Comparison of ENCODE assay signal across 2 cellular contexts in the genomic region with DNA sequence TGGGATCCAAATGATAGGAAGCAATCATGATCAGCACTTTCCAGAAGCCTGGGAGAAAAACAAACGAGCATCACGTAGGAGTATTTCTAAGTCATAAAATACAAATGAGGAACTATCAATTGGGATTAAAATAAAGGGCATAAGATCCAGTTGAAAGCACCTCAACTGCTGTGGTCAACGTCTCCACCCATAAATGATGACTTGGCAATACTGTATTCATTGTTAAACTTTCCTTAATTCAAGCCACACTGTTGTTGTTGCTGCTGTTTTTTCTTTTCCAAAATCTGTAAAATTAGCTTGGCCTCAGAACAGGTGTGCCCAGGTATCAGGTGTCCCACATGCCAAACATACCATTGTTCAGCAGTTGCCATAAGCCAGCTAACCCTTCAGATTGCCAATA.
A peak's percentile ranks its signal among the peaks of the same experiment; 100 is the strongest.
TF ChIP-seq lines count a peak whose summit lies in the region.

No MANE protein-coding gene starts in this region.

TF ChIP-seq in HepG2, 621 proteins besides CTCF, POLR2A, EP300 and RAD21:
- TF ChIP-seq MAFF (IDR thresholded peaks at IDR 0.05; ENCODE audit: low read depth, low read length) = peak; percentile 92
- TF ChIP-seq, protein P1, sequence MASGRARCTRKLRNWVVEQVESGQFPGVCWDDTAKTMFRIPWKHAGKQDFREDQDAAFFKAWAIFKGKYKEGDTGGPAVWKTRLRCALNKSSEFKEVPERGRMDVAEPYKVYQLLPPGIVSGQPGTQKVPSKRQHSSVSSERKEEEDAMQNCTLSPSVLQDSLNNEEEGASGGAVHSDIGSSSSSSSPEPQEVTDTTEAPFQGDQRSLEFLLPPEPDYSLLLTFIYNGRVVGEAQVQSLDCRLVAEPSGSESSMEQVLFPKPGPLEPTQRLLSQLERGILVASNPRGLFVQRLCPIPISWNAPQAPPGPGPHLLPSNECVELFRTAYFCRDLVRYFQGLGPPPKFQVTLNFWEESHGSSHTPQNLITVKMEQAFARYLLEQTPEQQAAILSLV (CRISPR knock-in tag; IDR thresholded peaks at IDR 0.05; ENCODE audit: borderline replicate concordance) = no peak
- peak; percentile 89 to 94 for TF ChIP-seq MAFK (conservative IDR thresholded peaks at IDR 0.05 in 1 of 2, IDR thresholded peaks at IDR 0.05 in 1 of 2; ENCODE audit: low read length in 2 of 2)
- TF ChIP-seq FOXJ3 (CRISPR knock-in tag; IDR thresholded peaks at IDR 0.05; ENCODE audit: borderline replicate concordance) = no peak

TF ChIP-seq in H1, 55 proteins besides CTCF, POLR2A, EP300 and RAD21:
- TF ChIP-seq EZH2 (IDR thresholded peaks at IDR 0.05; ENCODE audit: low read depth, low read length, severe bottlenecking) (no peak), EGR1 (IDR thresholded peaks at IDR 0.05; ENCODE audit: borderline replicate concordance, low read depth, low read length) (no peak), CHD2 (IDR thresholded peaks at IDR 0.05; ENCODE audit: low read length) (no peak), MAFK (IDR thresholded peaks at IDR 0.05; ENCODE audit: low read depth, low read length) (peak; percentile 49; the same call in 1 of the 2 replicates), CBX5 (IDR thresholded peaks at IDR 0.05; ENCODE audit: low read depth, low read length) (no peak)
